Comparison of ENCODE assay signal across 19 cellular contexts in the genomic region with DNA sequence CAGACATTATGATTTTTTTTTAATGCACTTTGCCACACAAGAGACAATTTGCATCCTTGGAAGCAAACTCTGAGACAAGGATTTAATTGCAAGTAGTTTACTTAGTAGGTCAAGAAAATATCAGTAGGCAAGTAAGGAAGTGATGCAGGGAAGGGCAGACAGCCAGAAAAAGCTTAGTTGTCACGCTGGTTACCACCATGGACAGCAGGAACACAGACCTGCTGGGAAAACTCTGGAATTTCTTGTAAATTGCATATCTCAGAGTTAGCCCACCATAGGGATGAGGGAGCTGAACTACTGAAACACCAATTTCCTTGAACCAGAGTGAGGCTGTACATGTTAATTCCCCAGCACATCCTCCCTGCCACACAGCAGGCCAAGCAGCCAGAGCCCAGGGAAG.
DNase-seq lines count a peak whose midpoint lies in the region; ATAC-seq, FAIRE-seq and TF ChIP-seq lines count a peak whose summit lies in the region.
"Had no signal": no experiment of that assay in that cellular context is flagged by ENCODE, and none has a peak within 500 bp of the region (broad histone marks: within the 10 kb centered on the region; RNA-seq: fewer than 3 reads in every experiment).

No MANE protein-coding gene starts in this region.

- no peak for TF ChIP-seq POLR2A in endothelial cell of umbilical vein (IDR thresholded peaks at IDR 0.05; ENCODE audit: low read depth, low read length)

- dilution Hi-C loops in endothelial cell of umbilical vein (cut with MboI; ENCODE audit: extremely low pct_ligation_motif_present, low sequenced_read_pairs): no loop called here

- no peaks in the 10 kb centered on the region for H3K9me1 ChIP-seq in endothelial cell of umbilical vein (replicated peaks; ENCODE audit: control insufficient read depth, extremely low read depth, insufficient read depth, low read length)

- intact Hi-C loops in endothelial cell of umbilical vein (cut with micrococcal nuclease): no loop called here
- intact Hi-C loops in activated CD4-positive, alpha-beta memory T cell treated with anti-CD3 and anti-CD28 coated beads for 36 hours (cut with micrococcal nuclease): no loop called here

- H3K4me2 ChIP-seq in SK-N-SH (no peak overlapping the region), endothelial cell of umbilical vein (ENCODE audit: insufficient read depth, low read length) (no peak overlapping the region)
- H3K4me2 ChIP-seq: A549 had no signal

- H2AFZ ChIP-seq in SK-N-SH (ENCODE audit: low read depth) (no peak overlapping the region), endothelial cell of umbilical vein (ENCODE audit: low read depth, low read length) (no peak overlapping the region)

- H3K27me3 Mint-ChIP-seq in T-helper 17 cell: no peaks in the 10 kb centered on the region
- H3K27me3 Mint-ChIP-seq in stimulated activated memory B cell treated with anti-CD40 and anti-IgM and Interleukin-4, amounts not matched to agents 10 μg/mL and 1 μg/mL and 100 μg/mL, for 72 hours: no peaks in the 10 kb centered on the region
- H3K27me3 Mint-ChIP-seq in activated CD4-positive, alpha-beta memory T cell treated with anti-CD3 and anti-CD28 coated beads for 36 hours: no peaks in the 10 kb centered on the region
- no peaks in the 10 kb centered on the region for H3K27me3 Mint-ChIP-seq in T-helper 2 cell treated with Interferon-gamma antibody and Interleukin-4, amounts not matched to agents 5 μg/mL and 100 μg/mL, for 36 hours (ENCODE audit: low read depth)
- H3K27me3 Mint-ChIP-seq: CD4-positive, alpha-beta memory T cell had no signal

- CTCF ChIA-PET in SK-N-SH (lab: Yijun Ruan, JAX): no interaction called here
- CTCF ChIA-PET in endothelial cell of umbilical vein (lab: Charles Lee): no interaction called here
- CTCF ChIA-PET in activated CD4-positive, alpha-beta memory T cell treated with anti-CD3 and anti-CD28 coated beads for 36 hours (lab: Charles Lee): interaction anchor here (1.3 kb wide), 1 partner anchor 12 kb away, joined by 4 read pairs; no protein-coding TSS in a partner anchor

- peak overlapping the region; percentile 57 for H3K27ac Mint-ChIP-seq in T-helper 17 cell
- peak overlapping the region; percentile 46 for H3K27ac Mint-ChIP-seq in stimulated activated memory B cell treated with anti-CD40 and anti-IgM and Interleukin-4, amounts not matched to agents 10 μg/mL and 1 μg/mL and 100 μg/mL, for 72 hours
- no peak overlapping the region for H3K27ac Mint-ChIP-seq in activated CD4-positive, alpha-beta memory T cell treated with anti-CD3 and anti-CD28 coated beads for 36 hours
- no peak overlapping the region for H3K27ac Mint-ChIP-seq in T-helper 2 cell treated with Interferon-gamma antibody and Interleukin-4, amounts not matched to agents 5 μg/mL and 100 μg/mL, for 36 hours
- H3K27ac Mint-ChIP-seq: H9 had no signal

- H3K27me3 ChIP-seq in SK-N-SH (ENCODE audit: insufficient read depth): no peaks in the 10 kb centered on the region
- H3K27me3 ChIP-seq in endothelial cell of umbilical vein (ENCODE audit: control insufficient read depth in 2 of 2, insufficient read depth in 2 of 2, low read length in 2 of 2): no peaks in the 10 kb centered on the region

- DNase-seq in SK-N-SH (no peak), T-helper 17 cell (no peak), endothelial cell of umbilical vein (ENCODE audit: low read depth, low spot score) (no peak), NCI-H446 (lab: John Stamatoyannopoulos, UW) (no peak)
- no peak for DNase-seq in activated CD4-positive, alpha-beta memory T cell treated with anti-CD3 and anti-CD28 coated beads for 36 hours
- no peak for DNase-seq in T-helper 2 cell treated with Interferon-gamma antibody and Interleukin-4, amounts not matched to agents 5 μg/mL and 100 μg/mL, for 36 hours (ENCODE audit: low spot score)
- DNase-seq: AML-193; CD4-positive, alpha-beta memory T cell; DMS153; DMS79; GF-D8; H9 had no signal

- no peak overlapping the region for H3K4me3 Mint-ChIP-seq in T-helper 17 cell
- no peak overlapping the region for H3K4me3 Mint-ChIP-seq in stimulated activated memory B cell treated with anti-CD40 and anti-IgM and Interleukin-4, amounts not matched to agents 10 μg/mL and 1 μg/mL and 100 μg/mL, for 72 hours
- H3K4me3 Mint-ChIP-seq in activated CD4-positive, alpha-beta memory T cell treated with anti-CD3 and anti-CD28 coated beads for 36 hours: no peak overlapping the region
- H3K4me3 Mint-ChIP-seq in T-helper 2 cell treated with Interferon-gamma antibody and Interleukin-4, amounts not matched to agents 5 μg/mL and 100 μg/mL, for 36 hours: no peak overlapping the region
- H3K4me3 Mint-ChIP-seq: CD14-positive monocyte; CD4-positive, alpha-beta memory T cell; H9 had no signal

- no peaks in the 10 kb centered on the region for H3F3A ChIP-seq in SK-N-SH (replicated peaks; ENCODE audit: insufficient read depth)

- no peaks in the 10 kb centered on the region for H3K79me2 ChIP-seq in SK-N-SH (ENCODE audit: insufficient read depth)
- peaks cover 2% of the 10 kb centered on the region for H3K79me2 ChIP-seq in endothelial cell of umbilical vein (ENCODE audit: control insufficient read depth, insufficient read depth, low read length)

- H3K36me3 ChIP-seq in SK-N-SH (replicated peaks in 1 of 2; ENCODE audit: control insufficient read depth in 1 of 2, insufficient read depth in 2 of 2, low read length in 1 of 2) (peaks cover 0 to 55% of the 10 kb centered on the region in 2 experiments), endothelial cell of umbilical vein (ENCODE audit: control insufficient read depth in 2 of 2, extremely low read depth in 1 of 2, insufficient read depth in 2 of 2, low read length in 2 of 2) (peaks cover 2 to 13% of the 10 kb centered on the region in 2 experiments)

- TF ChIP-seq EP300 in SK-N-SH (IDR thresholded peaks at IDR 0.05; ENCODE audit: borderline replicate concordance in 1 of 2, low read depth in 1 of 2, low read length in 1 of 2): no peak

- H3K4me1 Mint-ChIP-seq in T-helper 17 cell: peaks cover 12% of the 10 kb centered on the region
- H3K4me1 Mint-ChIP-seq in stimulated activated memory B cell treated with anti-CD40 and anti-IgM and Interleukin-4, amounts not matched to agents 10 μg/mL and 1 μg/mL and 100 μg/mL, for 72 hours: peaks cover 59% of the 10 kb centered on the region
- peaks cover 6% of the 10 kb centered on the region for H3K4me1 Mint-ChIP-seq in activated CD4-positive, alpha-beta memory T cell treated with anti-CD3 and anti-CD28 coated beads for 36 hours (ENCODE audit: low read depth)
- H3K4me1 Mint-ChIP-seq in T-helper 2 cell treated with Interferon-gamma antibody and Interleukin-4, amounts not matched to agents 5 μg/mL and 100 μg/mL, for 36 hours (ENCODE audit: low read depth): peaks cover 2% of the 10 kb centered on the region
- H3K4me1 Mint-ChIP-seq: H9 had no signal

- FAIRE-seq in endothelial cell of umbilical vein (lab: Jason Lieb, UNC): peak; percentile 62
- FAIRE-seq: A549, H1 had no signal

- peaks cover 11% of the 10 kb centered on the region for H3K36me3 Mint-ChIP-seq in T-helper 17 cell (ENCODE audit: low read depth)
- peaks cover 44% of the 10 kb centered on the region for H3K36me3 Mint-ChIP-seq in stimulated activated memory B cell treated with anti-CD40 and anti-IgM and Interleukin-4, amounts not matched to agents 10 μg/mL and 1 μg/mL and 100 μg/mL, for 72 hours
- peaks cover 38% of the 10 kb centered on the region for H3K36me3 Mint-ChIP-seq in activated CD4-positive, alpha-beta memory T cell treated with anti-CD3 and anti-CD28 coated beads for 36 hours
- H3K36me3 Mint-ChIP-seq in T-helper 2 cell treated with Interferon-gamma antibody and Interleukin-4, amounts not matched to agents 5 μg/mL and 100 μg/mL, for 36 hours (ENCODE audit: low read depth): peaks cover 30% of the 10 kb centered on the region

- H3K9ac ChIP-seq in SK-N-SH (no peak overlapping the region), endothelial cell of umbilical vein (replicated peaks; ENCODE audit: extremely low read depth, insufficient read depth, low read length) (no peak overlapping the region)

- no peak for TF ChIP-seq RAD21 in SK-N-SH (IDR thresholded peaks at IDR 0.05; ENCODE audit: low read length)

- H3K9me3 Mint-ChIP-seq in stimulated activated memory B cell treated with anti-CD40 and anti-IgM and Interleukin-4, amounts not matched to agents 10 μg/mL and 1 μg/mL and 100 μg/mL, for 72 hours: peaks cover 11% of the 10 kb centered on the region
- peaks cover 5% of the 10 kb centered on the region for H3K9me3 Mint-ChIP-seq in activated CD4-positive, alpha-beta memory T cell treated with anti-CD3 and anti-CD28 coated beads for 36 hours
- peaks cover 16% of the 10 kb centered on the region for H3K9me3 Mint-ChIP-seq in T-helper 2 cell treated with Interferon-gamma antibody and Interleukin-4, amounts not matched to agents 5 μg/mL and 100 μg/mL, for 36 hours

- H3K9me2 ChIP-seq in SK-N-SH: no peaks in the 10 kb centered on the region

- no peak for ATAC-seq in SK-N-SH treated with all-trans-retinoic acid at 6 μM for 48 hours
- no peak for ATAC-seq in T-helper 17 cell
- no peak for ATAC-seq in stimulated activated memory B cell treated with anti-CD40 and anti-IgM and Interleukin-4, amounts not matched to agents 10 μg/mL and 1 μg/mL and 100 μg/mL, for 72 hours
- ATAC-seq: A549 had no signal

- 84% methylated on average over 1 of the region's 1 CpG for WGBS in SK-N-SH (ENCODE audit: low lambda C conversion rate)

- POLR2A ChIA-PET in SK-N-SH (lab: Yijun Ruan, JAX): no interaction called here
- POLR2A ChIA-PET in endothelial cell of umbilical vein (lab: Charles Lee): no interaction called here
- POLR2A ChIA-PET in activated CD4-positive, alpha-beta memory T cell treated with anti-CD3 and anti-CD28 coated beads for 36 hours (lab: Charles Lee): no interaction called here

- TF ChIP-seq CTCF in SK-N-SH (IDR thresholded peaks at IDR 0.05): no peak
- TF ChIP-seq CTCF in endothelial cell of umbilical vein (IDR thresholded peaks at IDR 0.05; ENCODE audit: extremely low read depth in 1 of 2, insufficient read depth in 1 of 2, low read depth in 1 of 2, low read length in 2 of 2): no peak

- H3K27ac ChIP-seq in SK-N-SH (ENCODE audit: low read depth in 2 of 2, low read length in 1 of 2) (no peak overlapping the region), endothelial cell of umbilical vein (ENCODE audit: insufficient read depth, low read depth, low read length) (no peak overlapping the region)
- H3K27ac ChIP-seq: 22Rv1, A549, HL-60 had no signal

- H3K9me3 ChIP-seq in SK-N-SH (no peaks in the 10 kb centered on the region), T-helper 17 cell (ENCODE audit: control insufficient read depth, low read length, poor library complexity, severe bottlenecking) (no peaks in the 10 kb centered on the region), endothelial cell of umbilical vein (replicated peaks; ENCODE audit: control insufficient read depth, insufficient read depth, low read length) (no peaks in the 10 kb centered on the region)
- H3K9me3 ChIP-seq: A549 had no signal

- BruUV-seq in endothelial cell of umbilical vein (replicated peaks; lab: Mats Ljungman, UMichigan): no TSS peak

- H4K20me1 ChIP-seq in SK-N-SH (ENCODE audit: insufficient read depth): no peaks in the 10 kb centered on the region
- H4K20me1 ChIP-seq in endothelial cell of umbilical vein (replicated peaks; ENCODE audit: control insufficient read depth, extremely low read depth, insufficient read depth, low read length): no peaks in the 10 kb centered on the region

- H3K4me3 ChIP-seq in SK-N-SH (ENCODE audit: low read depth in 2 of 2, low read length in 1 of 2): no peak overlapping the region
- no peak overlapping the region for H3K4me3 ChIP-seq in endothelial cell of umbilical vein (replicated peaks in 1 of 3; ENCODE audit: insufficient read depth in 1 of 3, low read depth in 1 of 3, low read length in 3 of 3)
- H3K4me3 ChIP-seq: A549 had no signal

- peaks cover 5 to 8% of the 10 kb centered on the region in 2 experiments; a peak in 2 of 4 replicates for H3K4me1 ChIP-seq in SK-N-SH (ENCODE audit: control insufficient read depth in 1 of 2, insufficient read depth in 2 of 2, low read depth in 1 of 2, low read length in 1 of 2)
- H3K4me1 ChIP-seq in endothelial cell of umbilical vein (ENCODE audit: control insufficient read depth, extremely low read depth, insufficient read depth, low read length): no peaks in the 10 kb centered on the region
- H3K4me1 ChIP-seq: A549 had no signal

Comparison
In these comparisons a context has a peak if more than half of its experiments do, and no peak if none do; other contexts are left out.
1. H3K27ac Mint-ChIP-seq: peak in T-helper 17 cell (single experiment) and stimulated activated memory B cell treated with anti-CD40 and anti-IgM and Interleukin-4, amounts not matched to agents 10 μg/mL and 1 μg/mL and 100 μg/mL, for 72 hours (single experiment); none in activated CD4-positive, alpha-beta memory T cell treated with anti-CD3 and anti-CD28 coated beads for 36 hours (single experiment) and T-helper 2 cell treated with Interferon-gamma antibody and Interleukin-4, amounts not matched to agents 5 μg/mL and 100 μg/mL, for 36 hours (single experiment).